8 cellular contexts compared by ENCODE assay signal in genomic region chr1:29513357-29513756, GRCh38.
DNase-seq lines count a peak whose midpoint lies in the region; ATAC-seq and TF ChIP-seq lines count a peak whose summit lies in the region.

No MANE protein-coding gene starts in this region.

- H3K9me3 Mint-ChIP-seq in nephron progenitor cell (peaks cover 10% of the 10 kb centered on the region), T-cell (peaks cover 4 to 5% (median 5%) of the 10 kb centered on the region in 3 donors)

- TF ChIP-seq EP300 in sigmoid colon (IDR thresholded peaks at IDR 0.05), result no peak

- H3K36me3 Mint-ChIP-seq in nephron progenitor cell (ENCODE audit: low read depth), result no peaks in the 10 kb centered on the region
- H3K36me3 Mint-ChIP-seq in T-cell, result no peaks in the 10 kb centered on the region

- POLR2A ChIA-PET in HCT116 (lab: Charles Lee) (no interaction called here), T-cell (lab: Charles Lee) (no interaction called here)

- peak; percentile 100 for ATAC-seq in HCT116
- ATAC-seq in T-cell (replicated peaks in 1 of 4), result no peak

- no TSS peak for BruUV-seq in HCT116 (replicated peaks; lab: Mats Ljungman, UMichigan)

- no peaks in the 10 kb centered on the region for H3K79me2 ChIP-seq in HCT116 (ENCODE audit: insufficient read depth, low read length)
- no peaks in the 10 kb centered on the region for H3K79me2 ChIP-seq in OCI-LY3 (ENCODE audit: low read length)

- peak; percentile 80 to 89 (median 82) for TF ChIP-seq CTCF in HCT116 (IDR thresholded peaks at IDR 0.05 in 2 of 3, conservative IDR thresholded peaks at IDR 0.05 in 1 of 3; ENCODE audit: borderline replicate concordance in 1 of 3, insufficient read depth in 1 of 3, low read depth in 2 of 3, low read length in 2 of 3)
- peak; percentile 46 for TF ChIP-seq CTCF in OCI-LY3 (IDR thresholded peaks at IDR 0.05; ENCODE audit: low read depth, low read length)
- peak; percentile 98 for TF ChIP-seq CTCF in epithelial cell of proximal tubule (conservative IDR thresholded peaks at IDR 0.05; ENCODE audit: low read depth, low read length)
- peak; percentile 25 for TF ChIP-seq CTCF in nephron progenitor cell (IDR thresholded peaks at IDR 0.05)
- no peak for TF ChIP-seq CTCF in sigmoid colon (IDR thresholded peaks at IDR 0.05)

- no peaks in the 10 kb centered on the region for H3K9me2 ChIP-seq in HCT116 (ENCODE audit: insufficient read depth)

- WGBS in sigmoid colon, 2 donors, result 56 to 70% methylated on average over 5 of the region's 5 CpGs

- H3K27me3 Mint-ChIP-seq in nephron progenitor cell (ENCODE audit: low read depth, poor library complexity) (peaks cover 20% of the 10 kb centered on the region), T-cell (peaks cover 0 to 15% of the 10 kb centered on the region in 2 donors)

- H4K20me1 ChIP-seq in HCT116 (ENCODE audit: insufficient read depth), result no peaks in the 10 kb centered on the region
- no peaks in the 10 kb centered on the region for H4K20me1 ChIP-seq in OCI-LY3 (ENCODE audit: insufficient read depth, low read length)

- no peaks in the 10 kb centered on the region for H3K36me3 ChIP-seq in HCT116 (ENCODE audit: control insufficient read depth in 1 of 2, insufficient read depth in 2 of 2, low read length in 2 of 2)
- no peaks in the 10 kb centered on the region for H3K36me3 ChIP-seq in OCI-LY3 (replicated peaks; ENCODE audit: low read depth, low read length)
- no peaks in the 10 kb centered on the region for H3K36me3 ChIP-seq in sigmoid colon

- H3K4me1 Mint-ChIP-seq in nephron progenitor cell (peaks cover 4% of the 10 kb centered on the region), T-cell (no peaks in the 10 kb centered on the region)

- intact Hi-C loops in HCT116 (cut with micrococcal nuclease) (loop anchor here (1.0 to 5.0 kb wide), 7 partner anchors 185 to 1195 kb away; partner anchors contain the start of gene PTPRU), sigmoid colon (cut with DNase I) (no loop called here)

- DNase-seq in DMS114 treated with DMSO at 0.1 percent for 48 hours (lab: John Stamatoyannopoulos, UW; ENCODE audit: unreplicated experiment) (peak; percentile 18), HCT116 (ENCODE audit: low read depth, low spot score) (peak; percentile 84), epithelial cell of proximal tubule (ENCODE audit: low read depth) (peak; percentile 20), nephron progenitor cell (peak; percentile 37), sigmoid colon (no peak), T-cell (no peak)
- DNase-seq in activated CD8-positive, alpha-beta memory T cell treated with anti-CD3 and anti-CD28 coated beads, Interleukin-2, amount 50 U/mL, for 4 hours, result no peak

- H3K9me3 ChIP-seq in HCT116 (ENCODE audit: control insufficient read depth in 1 of 2, insufficient read depth in 1 of 2, low read depth in 1 of 2, low read length in 2 of 2), result no peaks in the 10 kb centered on the region
- H3K9me3 ChIP-seq in OCI-LY3 (ENCODE audit: insufficient read depth, low read length), result no peaks in the 10 kb centered on the region
- H3K9me3 ChIP-seq in sigmoid colon, result peaks cover 0 to 2% (median 0%) of the 10 kb centered on the region in 4 donors

- H3K4me3 ChIP-seq in HCT116 (replicated peaks in 1 of 2; ENCODE audit: low read depth in 1 of 2, low read length in 2 of 2) (no peak overlapping the region), OCI-LY3 (ENCODE audit: low read length) (no peak overlapping the region), epithelial cell of proximal tubule (ENCODE audit: low read depth, low read length) (no peak overlapping the region), sigmoid colon (no peak overlapping the region)

- H3K9ac ChIP-seq in HCT116 (ENCODE audit: low read length) (no peak overlapping the region), OCI-LY3 (ENCODE audit: low read length) (no peak overlapping the region)

- H3K27ac Mint-ChIP-seq in nephron progenitor cell (no peak overlapping the region), T-cell (no peak overlapping the region)

- peaks cover 25% of the 10 kb centered on the region for H3K27me3 ChIP-seq in HCT116 (ENCODE audit: insufficient read depth, low read length)
- 0 out of 2 replicates have a peak, but pooled peaks cover 7% of the 10 kb centered on the region for H3K27me3 ChIP-seq in OCI-LY3 (ENCODE audit: low read depth, low read length)
- peaks cover 0 to 3% (median 0%) of the 10 kb centered on the region in 3 donors for H3K27me3 ChIP-seq in sigmoid colon

- peak; percentile 99 for TF ChIP-seq RAD21 in HCT116 (IDR thresholded peaks at IDR 0.05; ENCODE audit: low read depth)

- TF ChIP-seq POLR2A in HCT116 (IDR thresholded peaks at IDR 0.05; ENCODE audit: borderline replicate concordance, extremely low read depth, insufficient read depth, insufficient read length) (no peak), sigmoid colon (IDR thresholded peaks at IDR 0.05) (no peak)

- H2AFZ ChIP-seq in HCT116 (ENCODE audit: low read depth, low read length, poor library complexity, severe bottlenecking), result peak overlapping the region; percentile 31
- no peak overlapping the region for H2AFZ ChIP-seq in OCI-LY3 (ENCODE audit: low read depth, low read length)

- CTCF ChIA-PET in HCT116 (lab: Charles Lee) (interaction anchor here (1.2 to 1.8 kb wide), 3 partner anchors 335 to 598 kb away, joined by 3 to 6 read pairs (median 4); no protein-coding TSS in a partner anchor), T-cell (lab: Charles Lee) (no interaction called here)

- H3K27ac ChIP-seq in HCT116 (ENCODE audit: low read depth, low read length) (no peak overlapping the region), OCI-LY3 (ENCODE audit: low read length) (no peak overlapping the region), sigmoid colon (no peak overlapping the region)

- H3K4me2 ChIP-seq in HCT116 (ENCODE audit: low read length) (no peak overlapping the region), OCI-LY3 (ENCODE audit: low read length) (no peak overlapping the region)

- no peaks in the 10 kb centered on the region for H3K4me1 ChIP-seq in HCT116 (ENCODE audit: control insufficient read depth in 1 of 2, insufficient read depth in 2 of 2, low read length in 2 of 2)
- H3K4me1 ChIP-seq in OCI-LY3 (ENCODE audit: low read length), result no peaks in the 10 kb centered on the region
- H3K4me1 ChIP-seq in sigmoid colon, result no peaks in the 10 kb centered on the region

- RAD21 ChIA-PET in HCT116 (lab: Charles Lee; ENCODE audit: low non-redundant PET in 1 of 2, low total read pairs in 2 of 2, uncharacterized antibody in 2 of 2, unreplicated experiment in 2 of 2), result no interaction called here

- no peak overlapping the region for H3K4me3 Mint-ChIP-seq in nephron progenitor cell
- no peak overlapping the region for H3K4me3 Mint-ChIP-seq in T-cell

TF ChIP-seq in HCT116, 20 proteins besides CTCF, POLR2A, EP300 and RAD21:
- TF ChIP-seq JUND (IDR thresholded peaks at IDR 0.05) (no peak), ELF1 (IDR thresholded peaks at IDR 0.05; ENCODE audit: borderline replicate concordance, low read depth) (no peak), ZBTB33 (IDR thresholded peaks at IDR 0.05; ENCODE audit: extremely low read depth, insufficient replicate concordance, low read length) (no peak), SIN3A (IDR thresholded peaks at IDR 0.05; ENCODE audit: low read depth) (no peak), SP1 (IDR thresholded peaks at IDR 0.05; ENCODE audit: low read depth) (0 out of 2 replicates have a peak, but pooled peaks have one; percentile 26), CBX3 (IDR thresholded peaks at IDR 0.05; ENCODE audit: low read depth) (0 out of 2 replicates have a peak, but pooled peaks have one; percentile 33), ZNF274 (IDR thresholded peaks at IDR 0.05; ENCODE audit: low read depth, low read length) (no peak), TCF7L2 (IDR thresholded peaks at IDR 0.05; ENCODE audit: borderline replicate concordance, extremely low read depth, insufficient read depth, insufficient read length) (no peak)

Comparison
In these comparisons a context has a peak if more than half of its experiments do, and no peak if none do; other contexts are left out.
1. DNase-seq: peak in DMS114 treated with DMSO at 0.1 percent for 48 hours (single experiment), HCT116 (single experiment), epithelial cell of proximal tubule (single experiment) and nephron progenitor cell (single experiment); none in sigmoid colon (single experiment), T-cell (0 of 34) and activated CD8-positive, alpha-beta memory T cell treated with anti-CD3 and anti-CD28 coated beads, Interleukin-2, amount 50 U/mL, for 4 hours (single experiment).
2. CTCF ChIP-seq: peak in HCT116 (3 of 3), OCI-LY3 (single experiment), epithelial cell of proximal tubule (single experiment) and nephron progenitor cell (single experiment); none in sigmoid colon (0 of 4).